19 cellular contexts compared by ENCODE assay signal in genomic region chr6:127990081-127990480, GRCh38.
DNase-seq lines count a peak whose midpoint lies in the region; ATAC-seq and TF ChIP-seq lines count a peak whose summit lies in the region.
"Had no signal": no experiment of that assay in that cellular context is flagged by ENCODE, and none has a peak within 500 bp of the region (broad histone marks: within the 10 kb centered on the region; RNA-seq: fewer than 3 reads in every experiment).

No MANE protein-coding gene starts in this region.

- peak; percentile 68 for ATAC-seq in activated CD8-positive, alpha-beta memory T cell treated with anti-CD3 and anti-CD28 coated beads, Interleukin-2, amount 10 ng/mL, durations not matched to agents 7 days and 5 days
- ATAC-seq in activated CD8-positive, alpha-beta T cell treated with anti-CD3 and anti-CD28 coated beads for 36 hours = peak; percentile 48
- no peak for ATAC-seq in central memory CD8-positive, alpha-beta T cell (replicated peaks; ENCODE audit: extremely low read depth, poor library complexity, severe bottlenecking)
- ATAC-seq: GM12878, HCT116 had no signal

- H3K9me3 Mint-ChIP-seq in activated CD8-positive, alpha-beta memory T cell treated with anti-CD3 and anti-CD28 coated beads, Interleukin-2, amount 10 ng/mL, durations not matched to agents 7 days and 5 days (ENCODE audit: low read depth) = no peaks in the 10 kb centered on the region
- no peaks in the 10 kb centered on the region for H3K9me3 Mint-ChIP-seq in activated CD8-positive, alpha-beta T cell treated with anti-CD3 and anti-CD28 coated beads for 36 hours
- H3K9me3 Mint-ChIP-seq in central memory CD8-positive, alpha-beta T cell = no peaks in the 10 kb centered on the region
- no peaks in the 10 kb centered on the region for H3K9me3 Mint-ChIP-seq in stimulated activated naive CD8-positive, alpha-beta T cell treated with anti-CD3 and anti-CD28 coated beads, Interleukin-15, Interleukin-2, amounts not matched to agents 100 ng/mL and 50 ng/mL, for 24 hours

- H3K36me3 Mint-ChIP-seq in activated CD8-positive, alpha-beta memory T cell treated with anti-CD3 and anti-CD28 coated beads, Interleukin-2, amount 10 ng/mL, durations not matched to agents 7 days and 5 days = peaks cover 12% of the 10 kb centered on the region
- H3K36me3 Mint-ChIP-seq in activated CD8-positive, alpha-beta T cell treated with anti-CD3 and anti-CD28 coated beads for 36 hours (ENCODE audit: low read depth) = peaks cover 27% of the 10 kb centered on the region
- peaks cover 3% of the 10 kb centered on the region for H3K36me3 Mint-ChIP-seq in central memory CD8-positive, alpha-beta T cell (ENCODE audit: insufficient read depth)
- peaks cover 47% of the 10 kb centered on the region for H3K36me3 Mint-ChIP-seq in stimulated activated naive CD8-positive, alpha-beta T cell treated with anti-CD3 and anti-CD28 coated beads, Interleukin-15, Interleukin-2, amounts not matched to agents 100 ng/mL and 50 ng/mL, for 24 hours (ENCODE audit: low read depth)

- DNase-seq in activated CD8-positive, alpha-beta memory T cell treated with anti-CD3 and anti-CD28 coated beads, Interleukin-2, amount 10 ng/mL, durations not matched to agents 7 days and 5 days = no peak
- DNase-seq in activated CD8-positive, alpha-beta memory T cell treated with anti-CD3 and anti-CD28 coated beads, Interleukin-2, amount 50 U/mL, for 48 hours = no peak
- DNase-seq in activated CD8-positive, alpha-beta T cell treated with anti-CD3 and anti-CD28 coated beads for 36 hours = no peak
- DNase-seq in central memory CD8-positive, alpha-beta T cell (ENCODE audit: low spot score in 2 of 2) = no peak
- no peak for DNase-seq in stimulated activated CD4-positive, alpha-beta T cell treated with anti-CD3 and anti-CD28 coated beads, Interleukin-15, amount 100 ng/mL, for 24 hours
- DNase-seq in stimulated activated CD8-positive, alpha-beta memory T cell treated with anti-CD3 and anti-CD28 coated beads, Interleukin-4, amount 100 ng/mL, for 48 hours = no peak
- no peak for DNase-seq in ecto neural progenitor cell (ENCODE audit: low spot score)
- DNase-seq: KBM-7, MV-4-11, NCI-H1105, NCI-H1436 treated with DMSO at 0.1 percent for 48 hours, NCI-H187 treated with DMSO at 0.1 percent for 48 hours, NCI-H524, NCI-H774, SIG-M5 had no signal

- peak overlapping the region; percentile 81 for H3K27ac Mint-ChIP-seq in activated CD8-positive, alpha-beta memory T cell treated with anti-CD3 and anti-CD28 coated beads, Interleukin-2, amount 10 ng/mL, durations not matched to agents 7 days and 5 days
- H3K27ac Mint-ChIP-seq in activated CD8-positive, alpha-beta T cell treated with anti-CD3 and anti-CD28 coated beads for 36 hours = peak overlapping the region; percentile 49
- H3K27ac Mint-ChIP-seq in central memory CD8-positive, alpha-beta T cell (ENCODE audit: low read depth) = peak overlapping the region; percentile 75
- H3K27ac Mint-ChIP-seq in stimulated activated naive CD8-positive, alpha-beta T cell treated with anti-CD3 and anti-CD28 coated beads, Interleukin-15, Interleukin-2, amounts not matched to agents 100 ng/mL and 50 ng/mL, for 24 hours = peak overlapping the region; percentile 16
- H3K27ac Mint-ChIP-seq: B cell had no signal

- H3K27me3 Mint-ChIP-seq in activated CD8-positive, alpha-beta memory T cell treated with anti-CD3 and anti-CD28 coated beads, Interleukin-2, amount 10 ng/mL, durations not matched to agents 7 days and 5 days = no peaks in the 10 kb centered on the region
- no peaks in the 10 kb centered on the region for H3K27me3 Mint-ChIP-seq in activated CD8-positive, alpha-beta T cell treated with anti-CD3 and anti-CD28 coated beads for 36 hours
- no peaks in the 10 kb centered on the region for H3K27me3 Mint-ChIP-seq in central memory CD8-positive, alpha-beta T cell
- no peaks in the 10 kb centered on the region for H3K27me3 Mint-ChIP-seq in stimulated activated naive CD8-positive, alpha-beta T cell treated with anti-CD3 and anti-CD28 coated beads, Interleukin-15, Interleukin-2, amounts not matched to agents 100 ng/mL and 50 ng/mL, for 24 hours
- H3K27me3 Mint-ChIP-seq: B cell had no signal

- POLR2A ChIA-PET in activated CD8-positive, alpha-beta T cell treated with anti-CD3 and anti-CD28 coated beads for 36 hours (lab: Charles Lee) = no interaction called here

- intact Hi-C loops in activated CD8-positive, alpha-beta T cell treated with anti-CD3 and anti-CD28 coated beads for 36 hours (cut with micrococcal nuclease) = no loop called here

- CTCF ChIA-PET in activated CD8-positive, alpha-beta memory T cell treated with anti-CD3 and anti-CD28 coated beads, Interleukin-2, amount 10 ng/mL, durations not matched to agents 7 days and 5 days (lab: Charles Lee) = no interaction called here
- CTCF ChIA-PET in activated CD8-positive, alpha-beta T cell treated with anti-CD3 and anti-CD28 coated beads for 36 hours (lab: Charles Lee) = interaction anchor here (1.1 to 2.1 kb wide), 2 partner anchors 11 to 135 kb away, joined by 3 to 10 read pairs; no protein-coding TSS in a partner anchor

- peak overlapping the region; percentile 56 for H3K4me3 Mint-ChIP-seq in activated CD8-positive, alpha-beta memory T cell treated with anti-CD3 and anti-CD28 coated beads, Interleukin-2, amount 10 ng/mL, durations not matched to agents 7 days and 5 days
- H3K4me3 Mint-ChIP-seq in activated CD8-positive, alpha-beta T cell treated with anti-CD3 and anti-CD28 coated beads for 36 hours = no peak overlapping the region
- peak overlapping the region; percentile 34 for H3K4me3 Mint-ChIP-seq in central memory CD8-positive, alpha-beta T cell
- no peak overlapping the region for H3K4me3 Mint-ChIP-seq in stimulated activated naive CD8-positive, alpha-beta T cell treated with anti-CD3 and anti-CD28 coated beads, Interleukin-15, Interleukin-2, amounts not matched to agents 100 ng/mL and 50 ng/mL, for 24 hours
- H3K4me3 Mint-ChIP-seq: B cell had no signal

- TF ChIP-seq CTCF in activated CD8-positive, alpha-beta T cell treated with anti-CD3 and anti-CD28 coated beads for 36 hours (IDR thresholded peaks at IDR 0.05) = no peak

- H3K4me1 Mint-ChIP-seq in activated CD8-positive, alpha-beta memory T cell treated with anti-CD3 and anti-CD28 coated beads, Interleukin-2, amount 10 ng/mL, durations not matched to agents 7 days and 5 days = peaks cover 41% of the 10 kb centered on the region
- peaks cover 42% of the 10 kb centered on the region for H3K4me1 Mint-ChIP-seq in activated CD8-positive, alpha-beta T cell treated with anti-CD3 and anti-CD28 coated beads for 36 hours (ENCODE audit: low read depth)
- H3K4me1 Mint-ChIP-seq in central memory CD8-positive, alpha-beta T cell = peaks cover 14% of the 10 kb centered on the region
- H3K4me1 Mint-ChIP-seq in stimulated activated naive CD8-positive, alpha-beta T cell treated with anti-CD3 and anti-CD28 coated beads, Interleukin-15, Interleukin-2, amounts not matched to agents 100 ng/mL and 50 ng/mL, for 24 hours (ENCODE audit: low read depth) = peaks cover 58% of the 10 kb centered on the region
- H3K4me1 Mint-ChIP-seq: B cell had no signal

Comparison
In these comparisons a context has a peak if more than half of its experiments do, and no peak if none do; other contexts are left out.
1. H3K27ac Mint-ChIP-seq: peak in every context shown above with its lines; median percentile 81 in activated CD8-positive, alpha-beta memory T cell treated with anti-CD3 and anti-CD28 coated beads, Interleukin-2, amount 10 ng/mL, durations not matched to agents 7 days and 5 days; 75 in central memory CD8-positive, alpha-beta T cell; 49 in activated CD8-positive, alpha-beta T cell treated with anti-CD3 and anti-CD28 coated beads for 36 hours; 16 in stimulated activated naive CD8-positive, alpha-beta T cell treated with anti-CD3 and anti-CD28 coated beads, Interleukin-15, Interleukin-2, amounts not matched to agents 100 ng/mL and 50 ng/mL, for 24 hours.
2. H3K4me3 Mint-ChIP-seq: peak in activated CD8-positive, alpha-beta memory T cell treated with anti-CD3 and anti-CD28 coated beads, Interleukin-2, amount 10 ng/mL, durations not matched to agents 7 days and 5 days (single experiment) and central memory CD8-positive, alpha-beta T cell (single experiment); none in activated CD8-positive, alpha-beta T cell treated with anti-CD3 and anti-CD28 coated beads for 36 hours (single experiment) and stimulated activated naive CD8-positive, alpha-beta T cell treated with anti-CD3 and anti-CD28 coated beads, Interleukin-15, Interleukin-2, amounts not matched to agents 100 ng/mL and 50 ng/mL, for 24 hours (single experiment).